8 cellular contexts compared by ENCODE assay signal in the genomic region with DNA sequence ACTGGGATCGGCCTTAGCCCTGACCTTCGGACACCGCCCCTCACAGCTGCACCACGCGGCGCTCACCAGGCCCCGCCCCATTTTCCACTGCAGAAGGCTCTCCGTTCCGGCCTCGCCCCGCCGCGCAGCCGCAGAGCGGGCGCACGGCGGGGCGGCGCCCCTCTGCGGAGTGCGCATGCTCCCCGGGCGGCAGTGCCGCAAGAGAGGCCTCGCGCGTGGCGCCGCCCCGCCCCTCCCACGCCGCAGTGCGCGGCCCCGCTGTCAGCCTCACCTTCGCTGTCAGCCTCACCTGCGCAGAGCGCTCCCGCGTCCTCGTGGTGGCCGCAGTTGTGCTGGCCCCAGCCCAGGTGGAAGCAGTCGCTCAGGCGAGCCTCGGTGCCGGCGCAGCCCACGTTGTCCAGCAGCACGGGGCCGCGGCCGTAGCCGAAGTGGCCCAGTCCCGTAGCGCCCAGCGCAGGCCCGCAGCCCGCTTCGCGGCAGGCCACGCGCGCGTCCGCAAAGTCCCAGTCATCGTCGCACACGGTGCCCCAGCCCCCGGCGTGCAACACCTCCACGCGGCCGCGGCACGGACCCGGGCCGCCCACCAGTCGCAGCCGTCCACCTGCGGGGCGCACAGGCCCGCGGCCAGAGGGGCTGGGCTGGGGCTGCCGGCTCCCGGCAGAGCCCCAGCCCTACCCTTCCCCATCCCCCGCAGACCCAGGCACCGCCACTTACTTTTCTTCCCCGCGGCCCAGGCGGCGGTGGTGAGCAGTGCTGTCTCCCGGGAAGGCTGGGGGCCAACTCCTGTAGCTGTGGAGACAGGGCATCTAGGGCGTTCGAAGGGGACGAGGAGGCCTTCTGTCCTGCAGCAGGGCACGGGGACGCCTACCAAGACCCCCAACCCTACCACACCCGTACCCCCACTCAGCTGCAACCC. TPM values are rescaled to one million over a fixed set of nuclear protein-coding genes. Genes with fewer than 3 reads are reported as not detected.
DNase-seq lines count a peak whose midpoint lies in the region; ATAC-seq, FAIRE-seq and TF ChIP-seq lines count a peak whose summit lies in the region.

No MANE protein-coding gene starts in this region.

- no peaks in the 10 kb centered on the region for H4K20me1 ChIP-seq in endothelial cell of umbilical vein (replicated peaks; ENCODE audit: control insufficient read depth, extremely low read depth, insufficient read depth, low read length)

- H3K27ac ChIP-seq in endothelial cell of umbilical vein (ENCODE audit: insufficient read depth, low read depth, low read length) = no peak overlapping the region

- no peaks in the 10 kb centered on the region for H3K79me2 ChIP-seq in endothelial cell of umbilical vein (ENCODE audit: control insufficient read depth, insufficient read depth, low read length)

- H3K9me3 ChIP-seq in endothelial cell of umbilical vein (replicated peaks; ENCODE audit: control insufficient read depth, insufficient read depth, low read length) (no peaks in the 10 kb centered on the region), mononuclear cell (ENCODE audit: low read depth, low read length) (no peaks in the 10 kb centered on the region)

- H2AFZ ChIP-seq in endothelial cell of umbilical vein (ENCODE audit: low read depth, low read length) = peak overlapping the region; percentile 98

- intact Hi-C loops in endothelial cell of umbilical vein (cut with micrococcal nuclease) = loop anchor here (2.0 kb wide), 1 partner anchor 35 kb away; the partner anchor contains the start of gene YWHAG

- H3K27me3 ChIP-seq in endothelial cell of umbilical vein (ENCODE audit: control insufficient read depth in 2 of 2, insufficient read depth in 2 of 2, low read length in 2 of 2) = no peaks in the 10 kb centered on the region
- H3K27me3 ChIP-seq in mononuclear cell (ENCODE audit: insufficient read depth, low read length) = no peaks in the 10 kb centered on the region

- H3K4me1 ChIP-seq in endothelial cell of umbilical vein (ENCODE audit: control insufficient read depth, extremely low read depth, insufficient read depth, low read length) (peaks cover 10% of the 10 kb centered on the region), mononuclear cell (ENCODE audit: insufficient read depth, low read length) (peaks cover 57% of the 10 kb centered on the region)

- in situ Hi-C loops in Caki2 (cut with HindIII; ENCODE audit: low pct_unique_long_range_greater_than_20kb, low sequenced_read_pairs) = no loop called here

- peak overlapping the region; percentile 69 for H3K4me2 ChIP-seq in endothelial cell of umbilical vein (ENCODE audit: insufficient read depth, low read length)

- DNase-seq in Caki2 (ENCODE audit: low read depth) (peak; percentile 89), HT-29 (ENCODE audit: low spot score) (peak; percentile 95), NOMO-1 treated with DMSO at 0.1 percent for 48 hours (lab: John Stamatoyannopoulos, UW; ENCODE audit: unreplicated experiment) (peak; percentile 100), endothelial cell of umbilical vein (ENCODE audit: low read depth, low spot score) (peak; percentile 85)
- peak; percentile 71 for DNase-seq in activated CD8-positive, alpha-beta memory T cell treated with anti-CD3 and anti-CD28 coated beads, Interleukin-2, amount 50 U/mL, for 24 hours (ENCODE audit: extremely low read depth)
- peak; percentile 87 to 93 for DNase-seq in stimulated activated CD8-positive, alpha-beta memory T cell treated with anti-CD3 and anti-CD28 coated beads, Interleukin-2, amount 100 ng/mL, for 48 hours (ENCODE audit: low read depth in 2 of 2)

- no peaks in the 10 kb centered on the region for H3K36me3 ChIP-seq in endothelial cell of umbilical vein (ENCODE audit: control insufficient read depth in 2 of 2, extremely low read depth in 1 of 2, insufficient read depth in 2 of 2, low read length in 2 of 2)

- H3K4me3 ChIP-seq in endothelial cell of umbilical vein (replicated peaks in 1 of 3; ENCODE audit: insufficient read depth in 1 of 3, low read depth in 1 of 3, low read length in 3 of 3) (peak overlapping the region in 2 of 3 experiments; percentile 51 to 66), mononuclear cell (ENCODE audit: low read length) (peak overlapping the region; percentile 58)

- dilution Hi-C loops in endothelial cell of umbilical vein (cut with MboI; ENCODE audit: extremely low pct_ligation_motif_present, low sequenced_read_pairs) = no loop called here

- TF ChIP-seq CTCF in endothelial cell of umbilical vein (IDR thresholded peaks at IDR 0.05; ENCODE audit: extremely low read depth in 1 of 2, insufficient read depth in 1 of 2, low read depth in 1 of 2, low read length in 2 of 2) = no peak

- H3K9me1 ChIP-seq in endothelial cell of umbilical vein (replicated peaks; ENCODE audit: control insufficient read depth, extremely low read depth, insufficient read depth, low read length) = no peaks in the 10 kb centered on the region

- CTCF ChIA-PET in endothelial cell of umbilical vein (lab: Charles Lee) = interaction anchor here (0.8 to 1.0 kb wide), 2 partner anchors 18 kb away, joined by 3 to 4 read pairs; no protein-coding TSS in a partner anchor

- POLR2A ChIA-PET in endothelial cell of umbilical vein (lab: Charles Lee) = no interaction called here

- TF ChIP-seq POLR2A in endothelial cell of umbilical vein (IDR thresholded peaks at IDR 0.05; ENCODE audit: low read depth, low read length) = peak; percentile 70

- ATAC-seq in GM21367 (IDR thresholded peaks at IDR 0.05; ENCODE audit: unreplicated experiment) = peak; percentile 86

- BruUV-seq in endothelial cell of umbilical vein (replicated peaks; lab: Mats Ljungman, UMichigan) = no TSS peak

- peak overlapping the region; percentile 48 for H3K9ac ChIP-seq in endothelial cell of umbilical vein (replicated peaks; ENCODE audit: extremely low read depth, insufficient read depth, low read length)

- FAIRE-seq in endothelial cell of umbilical vein (lab: Jason Lieb, UNC) = peak; percentile 94

TF ChIP-seq in endothelial cell of umbilical vein, 7 proteins besides CTCF, POLR2A, EP300 and RAD21:
- TF ChIP-seq JUN (IDR thresholded peaks at IDR 0.05; ENCODE audit: borderline replicate concordance, insufficient read depth, insufficient read length, low read depth) = no peak
- TF ChIP-seq GATA2 (IDR thresholded peaks at IDR 0.05; ENCODE audit: insufficient read depth, insufficient read length, low read depth, low read length) = no peak
- TF ChIP-seq, protein P1, sequence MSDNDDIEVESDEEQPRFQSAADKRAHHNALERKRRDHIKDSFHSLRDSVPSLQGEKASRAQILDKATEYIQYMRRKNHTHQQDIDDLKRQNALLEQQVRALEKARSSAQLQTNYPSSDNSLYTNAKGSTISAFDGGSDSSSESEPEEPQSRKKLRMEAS (IDR thresholded peaks at IDR 0.05; ENCODE audit: insufficient read depth, insufficient read length) = peak; percentile 32
- TF ChIP-seq EZH2 (IDR thresholded peaks at IDR 0.05; ENCODE audit: borderline replicate concordance, low read depth, low read length, severe bottlenecking) = no peak
- peak; percentile 87 for TF ChIP-seq POLR2AphosphoS5 (IDR thresholded peaks at IDR 0.05; ENCODE audit: insufficient read depth, low read depth, low read length)
- TF ChIP-seq MYC (IDR thresholded peaks at IDR 0.05; ENCODE audit: low read depth, low read length) = peak; percentile 59
TF ChIP-seq in endothelial cell of umbilical vein: peak in this region for 3.

RNA-seq across cellular contexts. Expression of gene SSC4D, which starts 16.1 kb away (rescaled TPM):
- total RNA-seq in Caki2 (2014; rRNA removed; shearing (Covaris generic); ENCODE audit: low replicate concordance) = 1.1 and 11.0 TPM in 2 replicates
- 2.2 and 2.9 TPM in 2 replicates for total RNA-seq in HT-29 (2014; rRNA removed; shearing (Covaris generic))
- 0.39 and 0.46 TPM in 2 replicates for total RNA-seq in endothelial cell of umbilical vein
- 0.88 and 1.1 TPM in 2 replicates for polyA plus RNA-seq in endothelial cell of umbilical vein
- polyA plus RNA-seq in endothelial cell of umbilical vein (2011; cell fraction: cytosol; rRNA removed) = 0.59 TPM in 2 replicates
- polyA plus RNA-seq in endothelial cell of umbilical vein (2011; cell fraction: nucleus; rRNA removed) = 0.26 and 0.38 TPM in 2 replicates
- 0.37 and 0.68 TPM in 2 replicates for polyA plus RNA-seq in endothelial cell of umbilical vein (2012)
- polyA minus RNA-seq in endothelial cell of umbilical vein = 0.30 and 0.53 TPM in 2 replicates
- 1.7 TPM for polyA minus RNA-seq in endothelial cell of umbilical vein (2011; cell fraction: cytosol; rRNA and poly(A)+ RNA removed)
- not detected in 2 replicates for polyA minus RNA-seq in endothelial cell of umbilical vein (2011; cell fraction: nucleus; rRNA and poly(A)+ RNA removed)
- not detected for total RNA-seq in mononuclear cell

RNA-seq across cellular contexts. Expression of gene ZP3, which starts 31.4 kb away (rescaled TPM):
- total RNA-seq in Caki2 (2014; rRNA removed; shearing (Covaris generic); ENCODE audit: low replicate concordance) = 17.1 and 21.8 TPM in 2 replicates
- 12.7 and 16.4 TPM in 2 replicates for total RNA-seq in HT-29 (2014; rRNA removed; shearing (Covaris generic))
- total RNA-seq in endothelial cell of umbilical vein (0.32 and 4.0 TPM in 2 replicates), mononuclear cell (1.7 TPM)
- polyA plus RNA-seq in endothelial cell of umbilical vein = 3.0 and 4.3 TPM in 2 replicates
- 1.7 and 1.9 TPM in 2 replicates for polyA plus RNA-seq in endothelial cell of umbilical vein (2011; cell fraction: cytosol; rRNA removed)
- 1.4 and 1.7 TPM in 2 replicates for polyA plus RNA-seq in endothelial cell of umbilical vein (2011; cell fraction: nucleus; rRNA removed)
- polyA plus RNA-seq in endothelial cell of umbilical vein (2012) = 2.5 and 4.7 TPM in 2 replicates
- polyA minus RNA-seq in endothelial cell of umbilical vein = 2.6 and 6.7 TPM in 2 replicates
- 28.8 TPM for polyA minus RNA-seq in endothelial cell of umbilical vein (2011; cell fraction: cytosol; rRNA and poly(A)+ RNA removed)
- 0.24 and 0.48 TPM in 2 replicates for polyA minus RNA-seq in endothelial cell of umbilical vein (2011; cell fraction: nucleus; rRNA and poly(A)+ RNA removed)

RNA-seq across cellular contexts. Expression of gene YWHAG, which starts 34.6 kb away (rescaled TPM):
- total RNA-seq in Caki2 (2014; rRNA removed; shearing (Covaris generic); ENCODE audit: low replicate concordance) = 63.4 and 73.1 TPM in 2 replicates
- 83.2 and 84.6 TPM in 2 replicates for total RNA-seq in HT-29 (2014; rRNA removed; shearing (Covaris generic))
- 199 and 205 TPM in 2 replicates for total RNA-seq in endothelial cell of umbilical vein
- 41.3 and 55.6 TPM in 2 replicates for polyA plus RNA-seq in endothelial cell of umbilical vein
- 62.4 and 66.2 TPM in 2 replicates for polyA plus RNA-seq in endothelial cell of umbilical vein (2011; cell fraction: cytosol; rRNA removed)
- 38.7 and 46.1 TPM in 2 replicates for polyA plus RNA-seq in endothelial cell of umbilical vein (2011; cell fraction: nucleus; rRNA removed)
- polyA plus RNA-seq in endothelial cell of umbilical vein (2012) = 145 and 187 TPM in 2 replicates
- 94.8 and 112 TPM in 2 replicates for polyA minus RNA-seq in endothelial cell of umbilical vein
- polyA minus RNA-seq in endothelial cell of umbilical vein (2011; cell fraction: cytosol; rRNA and poly(A)+ RNA removed) = 82.6 TPM
- polyA minus RNA-seq in endothelial cell of umbilical vein (2011; cell fraction: nucleus; rRNA and poly(A)+ RNA removed) = 34.6 and 36.4 TPM in 2 replicates
- 23.5 TPM for total RNA-seq in mononuclear cell
